In genomic region chr9:70217029-70217428, GRCh38 we compare ENCODE assay signal across 19 cellular contexts.
"Had no signal": no experiment of that assay in that cellular context is flagged by ENCODE, and none has a peak within 500 bp of the region (broad histone marks: within the 10 kb centered on the region; RNA-seq: fewer than 3 reads in every experiment).

No MANE protein-coding gene starts in this region.

- H3K4me1 ChIP-seq: SJSA1 had no signal

- H3K27ac ChIP-seq: SJSA1, SK-N-MC had no signal

- H3K27me3 ChIP-seq: SJSA1 had no signal

- DNase-seq: KBM-7, MV-4-11, NCI-H1048, NCI-H1105, NCI-H1417, NCI-H1436 treated with DMSO at 0.1 percent for 48 hours, NCI-H1694, NCI-H1930, NCI-H2081, NCI-H2107, NCI-H2227 treated with DMSO at 0.1 percent for 48 hours, NCI-H524 treated with DMSO at 0.1 percent for 48 hours, NCI-H69, NCI-H774, Right ventricle myocardium superior, RPMI8226, SIG-M5 had no signal

- H3K9me3 ChIP-seq: SJSA1 had no signal

- H3K4me3 ChIP-seq: SJSA1, SK-N-MC had no signal

- H3K36me3 ChIP-seq: SJSA1 had no signal
